In genomic region chr16:49940464-49941224, GRCh38 we compare ENCODE assay signal across 1 cellular context.
TF ChIP-seq lines count a peak whose summit lies in the region.

No MANE protein-coding gene starts in this region.

TF ChIP-seq in K562, 482 proteins besides CTCF, POLR2A, EP300 and RAD21 (continued from another document):
- TF ChIP-seq ZBTB40 (IDR thresholded peaks at IDR 0.05) (0 out of 2 replicates have a peak, but pooled peaks have one; percentile 16), ZBTB40 (CRISPR knock-in tag; IDR thresholded peaks at IDR 0.05) (no peak), ZNF3 (CRISPR knock-in tag; IDR thresholded peaks at IDR 0.05) (no peak)
